Comparison of ENCODE assay signal across 1 cellular context in genomic region chr16:70774261-70774660, GRCh38.
TF ChIP-seq lines count a peak whose summit lies in the region.

No MANE protein-coding gene starts in this region.

TF ChIP-seq in GM12878, 131 proteins besides CTCF, POLR2A, EP300 and RAD21 (continued from another document):
- no peak for TF ChIP-seq DPF2 (IDR thresholded peaks at IDR 0.05)
- TF ChIP-seq RCOR1 (conservative IDR thresholded peaks at IDR 0.05; ENCODE audit: low read depth, low read length), result no peak
- TF ChIP-seq WRNIP1 (IDR thresholded peaks at IDR 0.05; ENCODE audit: borderline replicate concordance, low read depth, low read length), result no peak
- TF ChIP-seq NKRF (conservative IDR thresholded peaks at IDR 0.05), result no peak
- TF ChIP-seq NR2C2 (IDR thresholded peaks at IDR 0.05; ENCODE audit: borderline replicate concordance, control insufficient read depth, insufficient read length, low read depth), result no peak
- no peak for TF ChIP-seq KLF5 (IDR thresholded peaks at IDR 0.05; ENCODE audit: partially characterized antibody)
- no peak for TF ChIP-seq RBBP5 (conservative IDR thresholded peaks at IDR 0.05)
- TF ChIP-seq ZNF687 (IDR thresholded peaks at IDR 0.05), result no peak
- no peak for TF ChIP-seq PAX5 (IDR thresholded peaks at IDR 0.05; ENCODE audit: borderline replicate concordance, low read depth, low read length)
- TF ChIP-seq SP1 (IDR thresholded peaks at IDR 0.05; ENCODE audit: low read depth, low read length), result no peak
- TF ChIP-seq, protein P1, sequence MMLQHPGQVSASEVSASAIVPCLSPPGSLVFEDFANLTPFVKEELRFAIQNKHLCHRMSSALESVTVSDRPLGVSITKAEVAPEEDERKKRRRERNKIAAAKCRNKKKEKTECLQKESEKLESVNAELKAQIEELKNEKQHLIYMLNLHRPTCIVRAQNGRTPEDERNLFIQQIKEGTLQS (IDR thresholded peaks at IDR 0.05; ENCODE audit: borderline replicate concordance, extremely low read depth, low read depth, low read length), result no peak
